ENCODE assay signal across 8 cellular contexts in genomic region chr3:129440648-129441190, GRCh38. TPM values are rescaled to one million over a fixed set of nuclear protein-coding genes. Genes with fewer than 3 reads are reported as not detected.
DNase-seq lines count a peak whose midpoint lies in the region; ATAC-seq and TF ChIP-seq lines count a peak whose summit lies in the region.

No MANE protein-coding gene starts in this region.

- peaks cover 20% of the 10 kb centered on the region for H3F3A ChIP-seq in DOHH2 (ENCODE audit: control insufficient read depth, insufficient read depth)

- peak overlapping the region; percentile 95 for H3K4me3 Mint-ChIP-seq in osteocyte (ENCODE audit: unreplicated experiment)

- no peaks in the 10 kb centered on the region for H3K9me2 ChIP-seq in DOHH2 (replicated peaks; ENCODE audit: control insufficient read depth, low read length)

- H3K79me2 ChIP-seq in DOHH2 (ENCODE audit: control insufficient read depth, low read length): peaks cover 63% of the 10 kb centered on the region

- peak overlapping the region; percentile 73 for H3K27ac ChIP-seq in DOHH2 (ENCODE audit: low read depth, low read length)

- DNase-seq in NCI-H526 (lab: John Stamatoyannopoulos, UW) (peak; percentile 40 to 46), osteocyte (ENCODE audit: extremely low spot score, unreplicated experiment) (no peak), head of caudate nucleus (no peak), SIG-M5 (lab: John Stamatoyannopoulos, UW) (no peak)
- DNase-seq in stimulated activated CD4-positive, alpha-beta T cell treated with anti-CD3 and anti-CD28 coated beads, Interleukin-1b, Interleukin-23, amount 100 ng/mL, for 48 hours: no peak

- H3K27me3 ChIP-seq in DOHH2 (ENCODE audit: control insufficient read depth, low read length): no peaks in the 10 kb centered on the region
- no peaks in the 10 kb centered on the region for H3K27me3 ChIP-seq in endocrine pancreas (ENCODE audit: control insufficient read depth, insufficient read depth, low read length)

- peaks cover 50% of the 10 kb centered on the region for H3K4me1 Mint-ChIP-seq in osteocyte (ENCODE audit: unreplicated experiment)

- H3K27ac Mint-ChIP-seq in osteocyte (ENCODE audit: unreplicated experiment): peak overlapping the region; percentile 94

- H3K27me3 Mint-ChIP-seq in osteocyte (ENCODE audit: unreplicated experiment): no peaks in the 10 kb centered on the region

- intact Hi-C loops in head of caudate nucleus (cut with DNase I): no loop called here

- H3K4me1 ChIP-seq in DOHH2 (ENCODE audit: control insufficient read depth, low read length): peaks cover 45% of the 10 kb centered on the region
- peaks cover 41% of the 10 kb centered on the region for H3K4me1 ChIP-seq in endocrine pancreas (ENCODE audit: control insufficient read depth, insufficient read depth, low read length)

- peaks cover 16% of the 10 kb centered on the region for H3K36me3 Mint-ChIP-seq in osteocyte (ENCODE audit: unreplicated experiment)

- H3K36me3 ChIP-seq in DOHH2 (ENCODE audit: control insufficient read depth, low read length) (peaks cover 33% of the 10 kb centered on the region), endocrine pancreas (ENCODE audit: control insufficient read depth, insufficient read depth, low read length) (no peaks in the 10 kb centered on the region)

- H3K9me3 ChIP-seq in DOHH2 (ENCODE audit: control insufficient read depth, insufficient read depth, low read length) (no peaks in the 10 kb centered on the region), endocrine pancreas (ENCODE audit: control insufficient read depth, low read length) (no peaks in the 10 kb centered on the region)

- H3K9ac ChIP-seq in endocrine pancreas (ENCODE audit: control insufficient read depth, insufficient read depth, low read length): peak overlapping the region; percentile 30

- H3K9me3 Mint-ChIP-seq in osteocyte (ENCODE audit: unreplicated experiment): no peaks in the 10 kb centered on the region

- no peak for ATAC-seq in GM21367 (IDR thresholded peaks at IDR 0.05; ENCODE audit: unreplicated experiment)

- H3K4me2 ChIP-seq in DOHH2 (ENCODE audit: low read length): peak overlapping the region; percentile 72

- TF ChIP-seq CTCF in DOHH2 (IDR thresholded peaks at IDR 0.05; ENCODE audit: low read depth, low read length, poor library complexity, severe bottlenecking): no peak
- no peak for TF ChIP-seq CTCF in osteocyte (IDR thresholded peaks at IDR 0.05)

- H4K20me1 ChIP-seq in DOHH2 (ENCODE audit: control insufficient read depth, insufficient read depth, low read depth, low read length): no peaks in the 10 kb centered on the region

- peak overlapping the region; percentile 91 for H3K4me3 ChIP-seq in DOHH2 (ENCODE audit: low read length)
- H3K4me3 ChIP-seq in endocrine pancreas (ENCODE audit: control insufficient read depth, insufficient read depth, low read length): peak overlapping the region; percentile 88

RNA-seq across cellular contexts. Expression of gene IFT122, which starts 0.7 kb away (rescaled TPM):
- 23.2 and 25.9 TPM in 2 replicates for total RNA-seq in osteocyte

RNA-seq across cellular contexts. Expression of gene MBD4, which starts 1.0 kb away (rescaled TPM):
- 23.1 and 24.2 TPM in 2 replicates for total RNA-seq in osteocyte

RNA-seq across cellular contexts. Expression of gene EFCAB12, which starts 12.3 kb away (rescaled TPM):
- 0.08 and 0.30 TPM in 2 replicates for total RNA-seq in osteocyte

Comparison
In these comparisons a context has a peak if more than half of its experiments do, and no peak if none do; other contexts are left out.
1. DNase-seq: peak in NCI-H526 (2 of 2); none in osteocyte (single experiment), head of caudate nucleus (0 of 42), SIG-M5 (single experiment) and stimulated activated CD4-positive, alpha-beta T cell treated with anti-CD3 and anti-CD28 coated beads, Interleukin-1b, Interleukin-23, amount 100 ng/mL, for 48 hours (single experiment).